ENCODE assay signal across 2 cellular contexts in genomic region chr19:34176581-34176980, GRCh38.
TF ChIP-seq lines count a peak whose summit lies in the region.

No MANE protein-coding gene starts in this region.

TF ChIP-seq in SK-N-SH, 30 proteins besides CTCF, POLR2A, EP300 and RAD21 (continued from another document):
- TF ChIP-seq, protein P1, sequence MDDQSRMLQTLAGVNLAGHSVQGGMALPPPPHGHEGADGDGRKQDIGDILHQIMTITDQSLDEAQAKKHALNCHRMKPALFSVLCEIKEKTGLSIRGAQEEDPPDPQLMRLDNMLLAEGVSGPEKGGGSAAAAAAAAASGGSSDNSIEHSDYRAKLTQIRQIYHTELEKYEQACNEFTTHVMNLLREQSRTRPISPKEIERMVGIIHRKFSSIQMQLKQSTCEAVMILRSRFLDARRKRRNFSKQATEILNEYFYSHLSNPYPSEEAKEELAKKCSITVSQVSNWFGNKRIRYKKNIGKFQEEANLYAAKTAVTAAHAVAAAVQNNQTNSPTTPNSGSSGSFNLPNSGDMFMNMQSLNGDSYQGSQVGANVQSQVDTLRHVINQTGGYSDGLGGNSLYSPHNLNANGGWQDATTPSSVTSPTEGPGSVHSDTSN (IDR thresholded peaks at IDR 0.05) = no peak
- TF ChIP-seq POLR2AphosphoS5 (IDR thresholded peaks at IDR 0.05; ENCODE audit: low read depth, low read length) = no peak
- TF ChIP-seq CHD2 (IDR thresholded peaks at IDR 0.05; ENCODE audit: low read length, partially characterized antibody) = no peak

TF ChIP-seq in SK-N-SH treated with all-trans-retinoic acid at 6 μM for 48 hours, 23 proteins besides CTCF, POLR2A, EP300 and RAD21 (continued from another document):
- no peak for TF ChIP-seq PATZ1 (CRISPR knock-in tag; IDR thresholded peaks at IDR 0.05; ENCODE audit: borderline replicate concordance)
- no peak for TF ChIP-seq TOX (CRISPR knock-in tag; IDR thresholded peaks at IDR 0.05; ENCODE audit: borderline replicate concordance)
- no peak for TF ChIP-seq ISL1 (CRISPR knock-in tag; IDR thresholded peaks at IDR 0.05)
- no peak for TF ChIP-seq CSRNP3 (CRISPR knock-in tag; IDR thresholded peaks at IDR 0.05)
- no peak for TF ChIP-seq ESRRG (CRISPR knock-in tag; IDR thresholded peaks at IDR 0.05)
- no peak for TF ChIP-seq ZFP30 (CRISPR knock-in tag; IDR thresholded peaks at IDR 0.05)
- TF ChIP-seq RARB (CRISPR knock-in tag; IDR thresholded peaks at IDR 0.05) = no peak
- TF ChIP-seq TCF4 (CRISPR knock-in tag; IDR thresholded peaks at IDR 0.05; ENCODE audit: borderline replicate concordance) = no peak
- no peak for TF ChIP-seq ZNF565 (CRISPR knock-in tag; conservative IDR thresholded peaks at IDR 0.05; ENCODE audit: low read depth)
- TF ChIP-seq ZNF70 (CRISPR knock-in tag; IDR thresholded peaks at IDR 0.05) = no peak
- no peak for TF ChIP-seq ZC3H10 (CRISPR knock-in tag; IDR thresholded peaks at IDR 0.05)
